ENCODE assay signal across 1 cellular context in the genomic region with DNA sequence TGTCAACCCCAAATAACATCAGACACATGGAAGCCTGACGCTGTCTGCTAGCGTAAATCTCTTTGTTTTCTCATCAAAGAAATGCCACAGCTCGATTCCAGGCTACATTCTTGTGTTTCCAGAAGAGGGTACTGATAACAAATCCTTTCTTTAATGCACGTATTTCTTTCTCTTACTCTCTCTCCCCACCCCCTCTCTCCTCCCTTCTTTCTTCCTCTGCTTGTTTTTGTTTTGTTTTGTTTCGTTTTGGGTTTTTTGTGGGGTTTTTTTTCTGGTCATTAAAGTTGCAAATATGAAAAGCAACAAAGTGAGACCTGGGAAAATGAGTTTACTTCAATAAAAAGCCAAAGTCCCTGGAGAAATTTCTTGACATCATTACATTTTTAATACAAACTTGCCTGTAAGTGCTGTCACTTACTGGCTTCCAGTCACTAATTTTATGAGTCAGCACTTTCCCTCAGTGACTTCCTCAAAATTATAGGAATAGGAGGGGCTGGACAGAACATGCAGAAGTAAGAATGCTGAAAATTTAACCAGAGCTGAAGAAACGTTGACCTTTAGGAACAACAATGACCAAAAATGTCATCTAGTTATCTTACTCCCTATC.
TF ChIP-seq lines count a peak whose summit lies in the region.

No MANE protein-coding gene starts in this region.

TF ChIP-seq in K562, 482 proteins besides CTCF, POLR2A, EP300 and RAD21 (continued from another document and continues in another):
- TF ChIP-seq, protein P1, sequence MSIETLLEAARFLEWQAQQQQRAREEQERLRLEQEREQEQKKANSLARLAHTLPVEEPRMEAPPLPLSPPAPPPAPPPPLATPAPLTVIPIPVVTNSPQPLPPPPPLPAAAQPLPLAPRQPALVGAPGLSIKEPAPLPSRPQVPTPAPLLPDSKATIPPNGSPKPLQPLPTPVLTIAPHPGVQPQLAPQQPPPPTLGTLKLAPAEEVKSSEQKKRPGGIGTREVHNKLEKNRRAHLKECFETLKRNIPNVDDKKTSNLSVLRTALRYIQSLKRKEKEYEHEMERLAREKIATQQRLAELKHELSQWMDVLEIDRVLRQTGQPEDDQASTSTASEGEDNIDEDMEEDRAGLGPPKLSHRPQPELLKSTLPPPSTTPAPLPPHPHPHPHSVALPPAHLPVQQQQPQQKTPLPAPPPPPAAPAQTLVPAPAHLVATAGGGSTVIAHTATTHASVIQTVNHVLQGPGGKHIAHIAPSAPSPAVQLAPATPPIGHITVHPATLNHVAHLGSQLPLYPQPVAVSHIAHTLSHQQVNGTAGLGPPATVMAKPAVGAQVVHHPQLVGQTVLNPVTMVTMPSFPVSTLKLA (conservative IDR thresholded peaks at IDR 0.05) = peak; percentile 52 to 66
- TF ChIP-seq ETS2 (tag; IDR thresholded peaks at IDR 0.05; ENCODE audit: borderline replicate concordance, poor library complexity, severe bottlenecking) (no peak), SETDB1 (IDR thresholded peaks at IDR 0.05; ENCODE audit: low read length) (no peak), ZNF75A (CRISPR knock-in tag; IDR thresholded peaks at IDR 0.05) (no peak), ERF (CRISPR knock-in tag; IDR thresholded peaks at IDR 0.05) (no peak), SPI1 (IDR thresholded peaks at IDR 0.05; ENCODE audit: borderline replicate concordance, low read depth, low read length) (peak; percentile 97), COPS2 (conservative IDR thresholded peaks at IDR 0.05) (no peak), HDAC3 (IDR thresholded peaks at IDR 0.05; ENCODE audit: borderline replicate concordance, partially characterized antibody) (peak; percentile 55), ZNF232 (CRISPR knock-in tag; IDR thresholded peaks at IDR 0.05) (no peak), GATAD2A (IDR thresholded peaks at IDR 0.05) (peak; percentile 88; the same call in 1 of the 2 replicates), MAZ (CRISPR knock-in tag; conservative IDR thresholded peaks at IDR 0.05 in 1 of 2, IDR thresholded peaks at IDR 0.05 in 1 of 2) (no peak), ZNF175 (CRISPR knock-in tag; IDR thresholded peaks at IDR 0.05; ENCODE audit: low read depth) (peak; percentile 39; the same call in 1 of the 2 replicates), PHF21A (IDR thresholded peaks at IDR 0.05; ENCODE audit: borderline replicate concordance, low read depth) (no peak), CBFA2T3 (IDR thresholded peaks at IDR 0.05) (peak; percentile 22; the same call in 1 of the 2 replicates), EP400 (IDR thresholded peaks at IDR 0.05) (peak; percentile 78), NR1H2 (CRISPR knock-in tag; IDR thresholded peaks at IDR 0.05) (no peak), TBL1XR1 (IDR thresholded peaks at IDR 0.05; ENCODE audit: low read length in 2 of 2) (no peak), SRSF9 (IDR thresholded peaks at IDR 0.05; ENCODE audit: borderline replicate concordance, low read depth, low read length) (no peak), ZNF3 (CRISPR knock-in tag; IDR thresholded peaks at IDR 0.05) (no peak), TEAD2 (tag; IDR thresholded peaks at IDR 0.05) (no peak), CBX2 (IDR thresholded peaks at IDR 0.05; ENCODE audit: insufficient read depth, low read length, poor library complexity, severe bottlenecking) (no peak), BCL6 (CRISPR knock-in tag; IDR thresholded peaks at IDR 0.05) (no peak), ZNF197 (CRISPR knock-in tag; IDR thresholded peaks at IDR 0.05; ENCODE audit: low read depth) (0 out of 2 replicates have a peak, but pooled peaks have one; percentile 37), PPARD (CRISPR knock-in tag; IDR thresholded peaks at IDR 0.05) (no peak), NFE2 (IDR thresholded peaks at IDR 0.05; ENCODE audit: low read depth) (peak; percentile 97), ELF4 (CRISPR knock-in tag; IDR thresholded peaks at IDR 0.05) (0 out of 2 replicates have a peak, but pooled peaks have one; percentile 12), JUND (IDR thresholded peaks at IDR 0.05; ENCODE audit: borderline replicate concordance, low read depth, low read length) (no peak; the same call in none of the 2 replicates), JUND (tag; IDR thresholded peaks at IDR 0.05; ENCODE audit: borderline replicate concordance, low read depth, low read length) (peak; percentile 18; the same call in 1 of the 3 replicates), RAD51 (IDR thresholded peaks at IDR 0.05; ENCODE audit: borderline replicate concordance, low read depth) (no peak), NFE2L1 (tag; IDR thresholded peaks at IDR 0.05; ENCODE audit: borderline replicate concordance, low read depth) (peak; percentile 85), EGR1 (conservative IDR thresholded peaks at IDR 0.05) (0 out of 2 replicates have a peak, but pooled peaks have one; percentile 36), TRIM28 (IDR thresholded peaks at IDR 0.05) (no peak), HNRNPK (IDR thresholded peaks at IDR 0.05; ENCODE audit: low read depth, low read length, poor library complexity, severe bottlenecking) (no peak), FOXM1 (IDR thresholded peaks at IDR 0.05; ENCODE audit: low read depth) (0 out of 2 replicates have a peak, but pooled peaks have one; percentile 18), FOXM1 (CRISPR knock-in tag; IDR thresholded peaks at IDR 0.05; ENCODE audit: low read depth) (no peak), NFATC3 (IDR thresholded peaks at IDR 0.05) (0 out of 2 replicates have a peak, but pooled peaks have one; percentile 64), SRSF1 (IDR thresholded peaks at IDR 0.05; ENCODE audit: low read depth, low read length) (no peak), FOXK2 (conservative IDR thresholded peaks at IDR 0.05 in 1 of 2, IDR thresholded peaks at IDR 0.05 in 1 of 2; ENCODE audit: low read depth in 2 of 2) (peak; percentile 92 to 94)
- TF ChIP-seq, protein P2, sequence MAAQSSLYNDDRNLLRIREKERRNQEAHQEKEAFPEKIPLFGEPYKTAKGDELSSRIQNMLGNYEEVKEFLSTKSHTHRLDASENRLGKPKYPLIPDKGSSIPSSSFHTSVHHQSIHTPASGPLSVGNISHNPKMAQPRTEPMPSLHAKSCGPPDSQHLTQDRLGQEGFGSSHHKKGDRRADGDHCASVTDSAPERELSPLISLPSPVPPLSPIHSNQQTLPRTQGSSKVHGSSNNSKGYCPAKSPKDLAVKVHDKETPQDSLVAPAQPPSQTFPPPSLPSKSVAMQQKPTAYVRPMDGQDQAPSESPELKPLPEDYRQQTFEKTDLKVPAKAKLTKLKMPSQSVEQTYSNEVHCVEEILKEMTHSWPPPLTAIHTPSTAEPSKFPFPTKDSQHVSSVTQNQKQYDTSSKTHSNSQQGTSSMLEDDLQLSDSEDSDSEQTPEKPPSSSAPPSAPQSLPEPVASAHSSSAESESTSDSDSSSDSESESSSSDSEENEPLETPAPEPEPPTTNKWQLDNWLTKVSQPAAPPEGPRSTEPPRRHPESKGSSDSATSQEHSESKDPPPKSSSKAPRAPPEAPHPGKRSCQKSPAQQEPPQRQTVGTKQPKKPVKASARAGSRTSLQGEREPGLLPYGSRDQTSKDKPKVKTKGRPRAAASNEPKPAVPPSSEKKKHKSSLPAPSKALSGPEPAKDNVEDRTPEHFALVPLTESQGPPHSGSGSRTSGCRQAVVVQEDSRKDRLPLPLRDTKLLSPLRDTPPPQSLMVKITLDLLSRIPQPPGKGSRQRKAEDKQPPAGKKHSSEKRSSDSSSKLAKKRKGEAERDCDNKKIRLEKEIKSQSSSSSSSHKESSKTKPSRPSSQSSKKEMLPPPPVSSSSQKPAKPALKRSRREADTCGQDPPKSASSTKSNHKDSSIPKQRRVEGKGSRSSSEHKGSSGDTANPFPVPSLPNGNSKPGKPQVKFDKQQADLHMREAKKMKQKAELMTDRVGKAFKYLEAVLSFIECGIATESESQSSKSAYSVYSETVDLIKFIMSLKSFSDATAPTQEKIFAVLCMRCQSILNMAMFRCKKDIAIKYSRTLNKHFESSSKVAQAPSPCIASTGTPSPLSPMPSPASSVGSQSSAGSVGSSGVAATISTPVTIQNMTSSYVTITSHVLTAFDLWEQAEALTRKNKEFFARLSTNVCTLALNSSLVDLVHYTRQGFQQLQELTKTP (IDR thresholded peaks at IDR 0.05; ENCODE audit: low read depth in 1 of 2, partially characterized antibody in 2 of 2) = peak; percentile 17 to 84
- TF ChIP-seq, protein P3, sequence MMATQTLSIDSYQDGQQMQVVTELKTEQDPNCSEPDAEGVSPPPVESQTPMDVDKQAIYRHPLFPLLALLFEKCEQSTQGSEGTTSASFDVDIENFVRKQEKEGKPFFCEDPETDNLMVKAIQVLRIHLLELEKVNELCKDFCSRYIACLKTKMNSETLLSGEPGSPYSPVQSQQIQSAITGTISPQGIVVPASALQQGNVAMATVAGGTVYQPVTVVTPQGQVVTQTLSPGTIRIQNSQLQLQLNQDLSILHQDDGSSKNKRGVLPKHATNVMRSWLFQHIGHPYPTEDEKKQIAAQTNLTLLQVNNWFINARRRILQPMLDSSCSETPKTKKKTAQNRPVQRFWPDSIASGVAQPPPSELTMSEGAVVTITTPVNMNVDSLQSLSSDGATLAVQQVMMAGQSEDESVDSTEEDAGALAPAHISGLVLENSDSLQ (IDR thresholded peaks at IDR 0.05) = peak; percentile 70; the same call in 1 of the 2 replicates
- TF ChIP-seq, protein P4, sequence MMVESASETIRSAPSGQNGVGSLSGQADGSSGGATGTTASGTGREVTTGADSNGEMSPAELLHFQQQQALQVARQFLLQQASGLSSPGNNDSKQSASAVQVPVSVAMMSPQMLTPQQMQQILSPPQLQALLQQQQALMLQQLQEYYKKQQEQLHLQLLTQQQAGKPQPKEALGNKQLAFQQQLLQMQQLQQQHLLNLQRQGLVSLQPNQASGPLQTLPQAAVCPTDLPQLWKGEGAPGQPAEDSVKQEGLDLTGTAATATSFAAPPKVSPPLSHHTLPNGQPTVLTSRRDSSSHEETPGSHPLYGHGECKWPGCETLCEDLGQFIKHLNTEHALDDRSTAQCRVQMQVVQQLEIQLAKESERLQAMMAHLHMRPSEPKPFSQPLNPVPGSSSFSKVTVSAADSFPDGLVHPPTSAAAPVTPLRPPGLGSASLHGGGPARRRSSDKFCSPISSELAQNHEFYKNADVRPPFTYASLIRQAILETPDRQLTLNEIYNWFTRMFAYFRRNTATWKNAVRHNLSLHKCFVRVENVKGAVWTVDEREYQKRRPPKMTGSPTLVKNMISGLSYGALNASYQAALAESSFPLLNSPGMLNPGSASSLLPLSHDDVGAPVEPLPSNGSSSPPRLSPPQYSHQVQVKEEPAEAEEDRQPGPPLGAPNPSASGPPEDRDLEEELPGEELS (CRISPR knock-in tag; IDR thresholded peaks at IDR 0.05; ENCODE audit: borderline replicate concordance) = no peak
- TF ChIP-seq, protein P5, sequence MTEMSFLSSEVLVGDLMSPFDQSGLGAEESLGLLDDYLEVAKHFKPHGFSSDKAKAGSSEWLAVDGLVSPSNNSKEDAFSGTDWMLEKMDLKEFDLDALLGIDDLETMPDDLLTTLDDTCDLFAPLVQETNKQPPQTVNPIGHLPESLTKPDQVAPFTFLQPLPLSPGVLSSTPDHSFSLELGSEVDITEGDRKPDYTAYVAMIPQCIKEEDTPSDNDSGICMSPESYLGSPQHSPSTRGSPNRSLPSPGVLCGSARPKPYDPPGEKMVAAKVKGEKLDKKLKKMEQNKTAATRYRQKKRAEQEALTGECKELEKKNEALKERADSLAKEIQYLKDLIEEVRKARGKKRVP (CRISPR knock-in tag; IDR thresholded peaks at IDR 0.05) = no peak
- TF ChIP-seq, protein P6, sequence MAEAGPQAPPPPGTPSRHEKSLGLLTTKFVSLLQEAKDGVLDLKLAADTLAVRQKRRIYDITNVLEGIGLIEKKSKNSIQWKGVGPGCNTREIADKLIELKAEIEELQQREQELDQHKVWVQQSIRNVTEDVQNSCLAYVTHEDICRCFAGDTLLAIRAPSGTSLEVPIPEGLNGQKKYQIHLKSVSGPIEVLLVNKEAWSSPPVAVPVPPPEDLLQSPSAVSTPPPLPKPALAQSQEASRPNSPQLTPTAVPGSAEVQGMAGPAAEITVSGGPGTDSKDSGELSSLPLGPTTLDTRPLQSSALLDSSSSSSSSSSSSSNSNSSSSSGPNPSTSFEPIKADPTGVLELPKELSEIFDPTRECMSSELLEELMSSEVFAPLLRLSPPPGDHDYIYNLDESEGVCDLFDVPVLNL (CRISPR knock-in tag; IDR thresholded peaks at IDR 0.05; ENCODE audit: low read depth) = no peak
- TF ChIP-seq, protein P7, sequence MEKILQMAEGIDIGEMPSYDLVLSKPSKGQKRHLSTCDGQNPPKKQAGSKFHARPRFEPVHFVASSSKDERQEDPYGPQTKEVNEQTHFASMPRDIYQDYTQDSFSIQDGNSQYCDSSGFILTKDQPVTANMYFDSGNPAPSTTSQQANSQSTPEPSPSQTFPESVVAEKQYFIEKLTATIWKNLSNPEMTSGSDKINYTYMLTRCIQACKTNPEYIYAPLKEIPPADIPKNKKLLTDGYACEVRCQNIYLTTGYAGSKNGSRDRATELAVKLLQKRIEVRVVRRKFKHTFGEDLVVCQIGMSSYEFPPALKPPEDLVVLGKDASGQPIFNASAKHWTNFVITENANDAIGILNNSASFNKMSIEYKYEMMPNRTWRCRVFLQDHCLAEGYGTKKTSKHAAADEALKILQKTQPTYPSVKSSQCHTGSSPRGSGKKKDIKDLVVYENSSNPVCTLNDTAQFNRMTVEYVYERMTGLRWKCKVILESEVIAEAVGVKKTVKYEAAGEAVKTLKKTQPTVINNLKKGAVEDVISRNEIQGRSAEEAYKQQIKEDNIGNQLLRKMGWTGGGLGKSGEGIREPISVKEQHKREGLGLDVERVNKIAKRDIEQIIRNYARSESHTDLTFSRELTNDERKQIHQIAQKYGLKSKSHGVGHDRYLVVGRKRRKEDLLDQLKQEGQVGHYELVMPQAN (IDR thresholded peaks at IDR 0.05; ENCODE audit: borderline replicate concordance) = peak; percentile 24; the same call in 1 of the 2 replicates
- TF ChIP-seq, protein P8, sequence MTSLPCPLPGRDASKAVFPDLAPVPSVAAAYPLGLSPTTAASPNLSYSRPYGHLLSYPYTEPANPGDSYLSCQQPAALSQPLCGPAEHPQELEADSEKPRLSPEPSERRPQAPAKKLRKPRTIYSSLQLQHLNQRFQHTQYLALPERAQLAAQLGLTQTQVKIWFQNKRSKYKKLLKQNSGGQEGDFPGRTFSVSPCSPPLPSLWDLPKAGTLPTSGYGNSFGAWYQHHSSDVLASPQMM (CRISPR knock-in tag; IDR thresholded peaks at IDR 0.05) = no peak
- TF ChIP-seq, protein P9, sequence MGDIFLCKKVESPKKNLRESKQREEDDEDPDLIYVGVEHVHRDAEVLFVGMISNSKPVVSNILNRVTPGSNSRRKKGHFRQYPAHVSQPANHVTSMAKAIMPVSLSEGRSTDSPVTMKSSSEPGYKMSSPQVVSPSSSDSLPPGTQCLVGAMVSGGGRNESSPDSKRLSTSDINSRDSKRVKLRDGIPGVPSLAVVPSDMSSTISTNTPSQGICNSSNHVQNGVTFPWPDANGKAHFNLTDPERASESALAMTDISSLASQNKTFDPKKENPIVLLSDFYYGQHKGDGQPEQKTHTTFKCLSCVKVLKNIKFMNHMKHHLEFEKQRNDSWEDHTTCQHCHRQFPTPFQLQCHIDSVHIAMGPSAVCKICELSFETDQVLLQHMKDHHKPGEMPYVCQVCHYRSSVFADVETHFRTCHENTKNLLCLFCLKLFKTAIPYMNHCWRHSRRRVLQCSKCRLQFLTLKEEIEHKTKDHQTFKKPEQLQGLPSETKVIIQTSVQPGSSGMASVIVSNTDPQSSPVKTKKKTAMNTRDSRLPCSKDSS (IDR thresholded peaks at IDR 0.05; ENCODE audit: low read depth, partially characterized antibody) = no peak
